ENCODE assay signal across 1 cellular context in the genomic region with DNA sequence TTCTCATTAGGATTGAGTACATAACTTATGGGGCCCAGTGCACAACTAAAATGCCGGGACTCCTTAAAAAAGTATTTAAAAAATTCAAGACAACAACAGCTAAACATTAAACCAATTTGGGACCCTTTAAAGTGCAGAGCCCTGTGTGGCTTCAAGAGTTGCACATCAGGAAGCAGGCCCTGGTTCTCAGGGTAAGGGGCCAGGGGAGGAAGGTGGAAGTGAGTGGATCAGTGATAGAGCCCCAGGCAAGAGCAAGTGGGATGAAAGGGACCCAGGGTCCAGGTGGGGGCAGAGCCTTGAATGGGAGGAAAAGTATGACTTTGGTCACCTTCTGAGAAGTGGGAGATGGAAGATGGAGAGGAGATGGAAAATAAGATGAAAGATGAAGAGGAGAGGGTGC.
TF ChIP-seq lines count a peak whose summit lies in the region.

No MANE protein-coding gene starts in this region.

TF ChIP-seq in IMR-90, 13 proteins besides CTCF, POLR2A, EP300 and RAD21 (continued from another document):
- TF ChIP-seq MAFK (IDR thresholded peaks at IDR 0.05; ENCODE audit: low read depth, low read length) (no peak), NFE2L2 (IDR thresholded peaks at IDR 0.05; ENCODE audit: low read depth, low read length) (no peak), MAZ (IDR thresholded peaks at IDR 0.05; ENCODE audit: borderline replicate concordance, low read depth, low read length) (no peak), RCOR1 (IDR thresholded peaks at IDR 0.05; ENCODE audit: insufficient replicate concordance, low read length) (no peak), MXI1 (IDR thresholded peaks at IDR 0.05; ENCODE audit: borderline replicate concordance, low read depth, low read length) (no peak), RFX5 (IDR thresholded peaks at IDR 0.05; ENCODE audit: low read depth, low read length) (no peak)
- TF ChIP-seq, protein P1, sequence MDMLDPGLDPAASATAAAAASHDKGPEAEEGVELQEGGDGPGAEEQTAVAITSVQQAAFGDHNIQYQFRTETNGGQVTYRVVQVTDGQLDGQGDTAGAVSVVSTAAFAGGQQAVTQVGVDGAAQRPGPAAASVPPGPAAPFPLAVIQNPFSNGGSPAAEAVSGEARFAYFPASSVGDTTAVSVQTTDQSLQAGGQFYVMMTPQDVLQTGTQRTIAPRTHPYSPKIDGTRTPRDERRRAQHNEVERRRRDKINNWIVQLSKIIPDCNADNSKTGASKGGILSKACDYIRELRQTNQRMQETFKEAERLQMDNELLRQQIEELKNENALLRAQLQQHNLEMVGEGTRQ (IDR thresholded peaks at IDR 0.05; ENCODE audit: low read depth, low read length): no peak
TF ChIP-seq in IMR-90: peak in this region for 0.
